Comparison of ENCODE assay signal across 8 cellular contexts in genomic region chr5:126354012-126354856, GRCh38.
DNase-seq lines count a peak whose midpoint lies in the region; ATAC-seq, FAIRE-seq and TF ChIP-seq lines count a peak whose summit lies in the region.

No MANE protein-coding gene starts in this region.

- peaks cover 6% of the 10 kb centered on the region for H3K4me1 Mint-ChIP-seq in Caco-2 (ENCODE audit: low read depth, unreplicated experiment)

- H3K27ac ChIP-seq in small intestine (ENCODE audit: low read depth in 1 of 2, low read length in 1 of 2), result peak overlapping the region in 1 of 2 donors; percentile 55

- H3K27me3 ChIP-seq in Caco-2 (replicated peaks; ENCODE audit: control insufficient read depth, insufficient read depth, low read length), result no peaks in the 10 kb centered on the region
- no peaks in the 10 kb centered on the region for H3K27me3 ChIP-seq in small intestine (ENCODE audit: control insufficient read depth in 2 of 2, insufficient read depth in 2 of 2, low read length in 2 of 2)

- no peaks in the 10 kb centered on the region for H3K36me3 Mint-ChIP-seq in Caco-2 (ENCODE audit: insufficient read depth, unreplicated experiment)

- H3K4me3 ChIP-seq in Caco-2 (ENCODE audit: low read depth, low read length) (no peak overlapping the region), astrocyte of the spinal cord (ENCODE audit: low read depth, low read length) (peak overlapping the region; percentile 22), small intestine (ENCODE audit: low read depth in 1 of 2, low read length in 2 of 2) (peak overlapping the region in 1 of 2 donors; percentile 2)

- peak; percentile 39 for FAIRE-seq in small intestine (lab: Jason Lieb, UNC)

- BruUV-seq in Caco-2 (replicated peaks; lab: Mats Ljungman, UMichigan), result no TSS peak

- H3K4me1 ChIP-seq in Caco-2 (peaks cover 11% of the 10 kb centered on the region), small intestine (ENCODE audit: control insufficient read depth in 2 of 2, insufficient read depth in 1 of 2, low read depth in 1 of 2, low read length in 1 of 2) (peaks cover 0 to 2% of the 10 kb centered on the region in 2 donors)

- no peaks in the 10 kb centered on the region for H3K36me3 ChIP-seq in Caco-2 (ENCODE audit: control insufficient read depth, insufficient read depth, low read length)
- no peaks in the 10 kb centered on the region for H3K36me3 ChIP-seq in small intestine (ENCODE audit: control insufficient read depth in 2 of 2, insufficient read depth in 2 of 2, low read length in 2 of 2)

- intact Hi-C loops in Caco-2 (cut with micrococcal nuclease; ENCODE audit: unreplicated experiment), result loop anchor here (1.0 kb wide), 3 partner anchors 139 to 241 kb away; partner anchors contain the start of gene ALDH7A1

- peak; percentile 47 to 57 for TF ChIP-seq CTCF in Caco-2 (IDR thresholded peaks at IDR 0.05; ENCODE audit: insufficient read depth in 1 of 2, low read depth in 1 of 2, low read length in 1 of 2, severe bottlenecking in 1 of 2, unreplicated experiment in 1 of 2)
- TF ChIP-seq CTCF in astrocyte of the spinal cord (IDR thresholded peaks at IDR 0.05; ENCODE audit: low read depth, low read length), result peak; percentile 31

- H3K4me3 Mint-ChIP-seq in Caco-2 (ENCODE audit: unreplicated experiment), result no peak overlapping the region

- no peaks in the 10 kb centered on the region for H3K27me3 Mint-ChIP-seq in Caco-2 (ENCODE audit: insufficient read depth, unreplicated experiment)

- in situ Hi-C loops in astrocyte of the spinal cord (cut with HindIII; ENCODE audit: low sequenced_read_pairs), result no loop called here

- POLR2A ChIA-PET in Caco-2 (lab: Charles Lee), result no interaction called here

- 35 to 44% (median 36%) methylated on average over 6 of the region's 6 CpGs for WGBS in small intestine, 3 donors

- CTCF ChIA-PET in Caco-2 (lab: Charles Lee), result interaction anchor here (1.0 kb wide), 1 partner anchor 136 kb away, joined by 3 read pairs; no protein-coding TSS in a partner anchor

- DNase-seq in Caco-2, result peak in 1 of 2 experiments; percentile 33
- peak; percentile 21 for DNase-seq in NCI-H526 treated with DMSO at 0.1 percent for 48 hours (lab: John Stamatoyannopoulos, UW)
- peak; percentile 97 for DNase-seq in astrocyte of the spinal cord (ENCODE audit: low read depth, low spot score)
- peak; percentile 79 for DNase-seq in hepatic stellate cell (ENCODE audit: low spot score)
- peak; percentile 75 for DNase-seq in small intestine
- DNase-seq in NCI-H1092 treated with DMSO at 0.1 percent for 48 hours (lab: John Stamatoyannopoulos, UW), result no peak
- DNase-seq in NCI-H1048 (lab: John Stamatoyannopoulos, UW), result no peak

- H3K9me3 Mint-ChIP-seq in Caco-2 (ENCODE audit: unreplicated experiment), result no peaks in the 10 kb centered on the region

- ATAC-seq in GM21723 (IDR thresholded peaks at IDR 0.05; ENCODE audit: unreplicated experiment), result peak; percentile 41

- no peaks in the 10 kb centered on the region for H3K9me3 ChIP-seq in Caco-2
- no peaks in the 10 kb centered on the region for H3K9me3 ChIP-seq in small intestine (ENCODE audit: control insufficient read depth, low read depth)

- no peak overlapping the region for H3K27ac Mint-ChIP-seq in Caco-2 (ENCODE audit: unreplicated experiment)

Comparison
In these comparisons a context has a peak if more than half of its experiments do, and no peak if none do; other contexts are left out.
1. DNase-seq: peak in NCI-H526 treated with DMSO at 0.1 percent for 48 hours (single experiment), astrocyte of the spinal cord (single experiment), hepatic stellate cell (single experiment) and small intestine (single experiment); none in NCI-H1092 treated with DMSO at 0.1 percent for 48 hours (single experiment) and NCI-H1048 (single experiment).